25 cellular contexts compared by ENCODE assay signal in the genomic region with DNA sequence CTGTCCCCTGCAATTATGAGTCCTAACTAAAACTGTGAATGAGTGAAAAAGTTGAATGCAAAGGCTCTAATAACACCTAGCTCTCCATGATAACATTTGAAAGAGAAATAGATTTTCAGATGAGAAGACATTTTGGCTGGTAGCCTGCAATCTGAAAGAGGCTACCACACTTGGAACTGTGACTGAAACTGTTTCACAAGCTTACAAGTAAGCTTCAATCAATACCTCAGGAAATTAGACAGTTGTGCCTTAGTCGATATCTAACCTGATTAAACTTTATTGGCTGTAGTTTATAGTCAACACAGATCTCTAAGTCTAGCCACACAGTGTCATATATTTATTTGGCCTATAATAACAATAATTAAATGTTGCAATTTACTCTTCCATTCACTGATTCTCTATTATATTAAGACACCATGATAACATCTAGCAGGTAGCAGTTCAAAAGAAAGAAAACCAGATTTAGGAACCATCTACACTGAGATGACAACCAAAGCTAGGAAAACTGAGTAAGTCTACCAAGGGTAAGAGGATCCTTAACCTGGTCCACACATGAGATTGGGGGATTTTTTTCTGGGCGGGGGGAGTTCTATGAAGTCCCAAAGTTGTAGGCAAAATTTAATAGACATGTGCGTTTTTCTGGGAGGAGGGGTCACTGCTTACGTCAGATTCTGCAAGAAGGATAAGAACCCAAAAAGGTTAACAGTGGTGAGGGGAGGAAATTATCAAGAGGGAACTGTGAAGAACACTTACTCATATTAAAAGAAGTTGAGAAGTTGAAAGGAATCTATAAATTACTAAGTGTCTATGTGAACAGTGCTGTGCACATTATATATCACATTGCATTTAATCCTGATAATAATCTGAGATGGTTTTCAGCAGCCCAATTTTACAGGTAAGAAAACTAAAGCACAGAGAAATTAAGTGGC.
DNase-seq lines count a peak whose midpoint lies in the region; ATAC-seq and TF ChIP-seq lines count a peak whose summit lies in the region.
"Had no signal": no experiment of that assay in that cellular context is flagged by ENCODE, and none has a peak within 500 bp of the region (broad histone marks: within the 10 kb centered on the region; RNA-seq: fewer than 3 reads in every experiment).

No MANE protein-coding gene starts in this region.

- no peak for ATAC-seq in GM18519 (IDR thresholded peaks at IDR 0.05; ENCODE audit: low FRiP score, unreplicated experiment)
- ATAC-seq: effector memory CD8-positive, alpha-beta T cell had no signal

- H3K9me3 Mint-ChIP-seq in activated T-helper 2 cell treated with anti-CD3 and anti-CD28 coated beads, Interferon-gamma antibody, Interleukin-2, Interleukin-4, amounts not matched to agents 10 μg/mL and 5 μg/mL and 100 μg/mL, durations not matched to agents 14 hours and 24 hours and 36 hours: no peaks in the 10 kb centered on the region
- H3K9me3 Mint-ChIP-seq: effector memory CD8-positive, alpha-beta T cell; immature natural killer cell had no signal

- peaks cover 18% of the 10 kb centered on the region for H3K4me1 Mint-ChIP-seq in activated T-helper 2 cell treated with anti-CD3 and anti-CD28 coated beads, Interferon-gamma antibody, Interleukin-2, Interleukin-4, amounts not matched to agents 10 μg/mL and 5 μg/mL and 100 μg/mL, durations not matched to agents 14 hours and 24 hours and 36 hours (ENCODE audit: low read depth)

- in situ Hi-C loops in KBM-7 (cut with MboI; ENCODE audit: low pct_unique_long_range_greater_than_20kb, low sequenced_read_pairs): no loop called here

- no peak overlapping the region for H3K27ac Mint-ChIP-seq in activated T-helper 2 cell treated with anti-CD3 and anti-CD28 coated beads, Interferon-gamma antibody, Interleukin-2, Interleukin-4, amounts not matched to agents 10 μg/mL and 5 μg/mL and 100 μg/mL, durations not matched to agents 14 hours and 24 hours and 36 hours

- intact Hi-C loops in activated T-helper 2 cell treated with anti-CD3 and anti-CD28 coated beads, Interferon-gamma antibody, Interleukin-2, Interleukin-4, amounts not matched to agents 10 μg/mL and 5 μg/mL and 100 μg/mL, durations not matched to agents 14 hours and 24 hours and 36 hours (cut with micrococcal nuclease): loop anchor here (5.0 kb wide), 2 partner anchors 75 to 100 kb away; no protein-coding TSS in a partner anchor

- peak overlapping the region; percentile 53 for H3K27ac ChIP-seq in VCaP
- H3K27ac ChIP-seq: colonic mucosa, esophagus muscularis mucosa, hepatocyte, HL-60, testis had no signal

- H3K36me3 Mint-ChIP-seq in activated T-helper 2 cell treated with anti-CD3 and anti-CD28 coated beads, Interferon-gamma antibody, Interleukin-2, Interleukin-4, amounts not matched to agents 10 μg/mL and 5 μg/mL and 100 μg/mL, durations not matched to agents 14 hours and 24 hours and 36 hours (ENCODE audit: low read depth): peaks cover 4% of the 10 kb centered on the region

- H3K27me3 Mint-ChIP-seq in activated T-helper 2 cell treated with anti-CD3 and anti-CD28 coated beads, Interferon-gamma antibody, Interleukin-2, Interleukin-4, amounts not matched to agents 10 μg/mL and 5 μg/mL and 100 μg/mL, durations not matched to agents 14 hours and 24 hours and 36 hours (ENCODE audit: low read depth): no peaks in the 10 kb centered on the region
- H3K27me3 Mint-ChIP-seq: effector memory CD8-positive, alpha-beta T cell had no signal

- no peak overlapping the region for H3K4me3 Mint-ChIP-seq in activated T-helper 2 cell treated with anti-CD3 and anti-CD28 coated beads, Interferon-gamma antibody, Interleukin-2, Interleukin-4, amounts not matched to agents 10 μg/mL and 5 μg/mL and 100 μg/mL, durations not matched to agents 14 hours and 24 hours and 36 hours (ENCODE audit: low read depth)
- H3K4me3 Mint-ChIP-seq: effector memory CD8-positive, alpha-beta T cell; immature natural killer cell had no signal

- TF ChIP-seq CTCF in VCaP (conservative IDR thresholded peaks at IDR 0.05): no peak

- peak; percentile 7 for DNase-seq in activated CD4-positive, alpha-beta T cell treated with anti-CD3 and anti-CD28 coated beads, Interleukin-2, amount 50 U/mL, for 48 hours
- DNase-seq in activated CD4-positive, alpha-beta T cell treated with anti-CD3 and anti-CD28 coated beads for 4 hours: no peak
- peak; percentile 6 for DNase-seq in stimulated activated CD4-positive, alpha-beta T cell treated with anti-CD3 and anti-CD28 coated beads, Interleukin-15, amount 100 ng/mL, for 24 hours
- DNase-seq in stimulated activated CD4-positive, alpha-beta T cell treated with anti-CD3 and anti-CD28 coated beads, Interleukin-4, amount 100 ng/mL, for 4 hours: no peak
- DNase-seq in activated T-helper 2 cell treated with anti-CD3 and anti-CD28 coated beads, Interferon-gamma antibody, Interleukin-2, Interleukin-4, amounts not matched to agents 10 μg/mL and 5 μg/mL and 100 μg/mL, durations not matched to agents 14 hours and 24 hours and 36 hours (ENCODE audit: low spot score): no peak
- DNase-seq in KBM-7: no peak
- DNase-seq: activated effector memory CD4-positive, alpha-beta T cell treated with Interleukin-2 at 50 U/mL for 16 hours; amniotic stem cell; BE2C; colonic mucosa; effector memory CD8-positive, alpha-beta T cell; HCEC 1CT; immature natural killer cell; mesenchymal stem cell; NCI-H1048; NCI-H1694 treated with DMSO at 0.1 percent for 48 hours; NCI-H2171 treated with DMSO at 0.1 percent for 48 hours; NCI-H526; SK-N-SH; testis had no signal

Comparison
In these comparisons a context has a peak if more than half of its experiments do, and no peak if none do; other contexts are left out.
1. DNase-seq: peak in activated CD4-positive, alpha-beta T cell treated with anti-CD3 and anti-CD28 coated beads, Interleukin-2, amount 50 U/mL, for 48 hours (2 of 2) and stimulated activated CD4-positive, alpha-beta T cell treated with anti-CD3 and anti-CD28 coated beads, Interleukin-15, amount 100 ng/mL, for 24 hours (single experiment); none in activated CD4-positive, alpha-beta T cell treated with anti-CD3 and anti-CD28 coated beads for 4 hours (0 of 2), stimulated activated CD4-positive, alpha-beta T cell treated with anti-CD3 and anti-CD28 coated beads, Interleukin-4, amount 100 ng/mL, for 4 hours (0 of 2), activated T-helper 2 cell treated with anti-CD3 and anti-CD28 coated beads, Interferon-gamma antibody, Interleukin-2, Interleukin-4, amounts not matched to agents 10 μg/mL and 5 μg/mL and 100 μg/mL, durations not matched to agents 14 hours and 24 hours and 36 hours (single experiment) and KBM-7 (single experiment).